38 cellular contexts compared by ENCODE assay signal in genomic region chr11:92022499-92022898, GRCh38.
"Had no signal": no experiment of that assay in that cellular context is flagged by ENCODE, and none has a peak within 500 bp of the region (broad histone marks: within the 10 kb centered on the region; RNA-seq: fewer than 3 reads in every experiment).

No MANE protein-coding gene starts in this region.

- H3K27ac Mint-ChIP-seq: activated naive CD4-positive, alpha-beta T cell treated with anti-CD3 and anti-CD28 coated beads for 36 hours; activated naive CD4-positive, alpha-beta T cell treated with anti-CD3 and anti-CD28 coated beads, Interleukin-2, amount 10 ng/mL, durations not matched to agents 7 days and 5 days; activated naive CD4-positive, alpha-beta T cell treated with anti-CD3 and anti-CD28 coated beads, Interleukin-2, amount 50 U/mL, for 24 hours; activated naive CD4-positive, alpha-beta T cell treated with anti-CD3 and anti-CD28 coated beads, Interleukin-2, amount 50 U/mL, for 72 hours; activated naive CD8-positive, alpha-beta T cell; activated naive CD8-positive, alpha-beta T cell treated with anti-CD3 and anti-CD28 coated beads for 36 hours; activated naive CD8-positive, alpha-beta T cell treated with anti-CD3 and anti-CD28 coated beads, Interleukin-2, amount 10 ng/mL, durations not matched to agents 7 days and 5 days; activated naive CD8-positive, alpha-beta T cell treated with anti-CD3 and anti-CD28 coated beads, Interleukin-2, amount 50 U/mL, for 24 hours; activated T-cell treated with anti-CD3 and anti-CD28 coated beads, Interleukin-2, amount 50 U/mL, for 24 hours; activated T-cell treated with anti-CD3 and anti-CD28 coated beads, Interleukin-2, amount 50 U/mL, for 72 hours; activated T-helper 1 cell treated with anti-CD3 and anti-CD28 coated beads, Interleukin-12 subunit alpha, Interleukin-12 subunit beta, Interleukin-2, Interleukin-4 antibody, amounts not matched to agents 30 ng/mL and 10 ng/mL and 1 ng/mL, durations not matched to agents 14 hours and 24 hours and 36 hours; activated T-helper 17 cell treated with anti-CD3 and anti-CD28 coated beads, Interleukin-2, amount 50 U/mL, for 72 hours; activated T-helper 2 cell treated with anti-CD3 and anti-CD28 coated beads, Interferon-gamma antibody, Interleukin-2, Interleukin-4, amounts not matched to agents 10 μg/mL and 5 μg/mL and 100 μg/mL, durations not matched to agents 14 hours and 24 hours and 36 hours; brain had no signal

- H3K4me1 Mint-ChIP-seq: activated naive CD4-positive, alpha-beta T cell treated with anti-CD3 and anti-CD28 coated beads, Interleukin-2, amount 10 ng/mL, durations not matched to agents 7 days and 5 days; activated naive CD4-positive, alpha-beta T cell treated with anti-CD3 and anti-CD28 coated beads, Interleukin-2, amount 50 U/mL, for 24 hours; activated naive CD8-positive, alpha-beta T cell treated with anti-CD3 and anti-CD28 coated beads for 36 hours; activated naive CD8-positive, alpha-beta T cell treated with anti-CD3 and anti-CD28 coated beads, Interleukin-2, amount 10 ng/mL, durations not matched to agents 7 days and 5 days; activated naive CD8-positive, alpha-beta T cell treated with anti-CD3 and anti-CD28 coated beads, Interleukin-2, amount 50 U/mL, for 24 hours; activated T-helper 17 cell treated with anti-CD3 and anti-CD28 coated beads, Interleukin-2, amount 50 U/mL, for 72 hours; brain; central memory CD8-positive, alpha-beta T cell had no signal

- H3K36me3 ChIP-seq: adrenal gland, ascending aorta, brain microvascular endothelial cell, breast epithelium, cardiac muscle cell had no signal

- H3K4me1 ChIP-seq: adrenal gland, ascending aorta, body of pancreas, breast epithelium had no signal

- ATAC-seq: activated naive CD4-positive, alpha-beta T cell treated with anti-CD3 and anti-CD28 coated beads, Interleukin-2, amount 50 U/mL, for 72 hours; activated naive CD8-positive, alpha-beta T cell treated with anti-CD3 and anti-CD28 coated beads, Interleukin-2, amount 50 U/mL, for 24 hours; activated T-cell treated with anti-CD3 and anti-CD28 coated beads, Interleukin-2, amount 50 U/mL, for 4 hours; activated T-cell treated with anti-CD3 and anti-CD28 coated beads, Interleukin-2, amount 50 U/mL, for 72 hours; activated T-helper 17 cell treated with anti-CD3 and anti-CD28 coated beads, Interleukin-2, amount 50 U/mL, for 72 hours; body of pancreas had no signal

- DNase-seq: activated effector memory CD4-positive, alpha-beta T cell treated with anti-CD3 and anti-CD28 coated beads, Interleukin-2, amount 50 U/mL, for 16 hours; activated effector memory CD4-positive, alpha-beta T cell treated with Interleukin-2 at 50 U/mL for 16 hours; activated gamma-delta T cell; activated gamma-delta T cell treated with Interleukin-2 at 50 U/mL for 16 hours; activated naive CD4-positive, alpha-beta T cell; activated naive CD4-positive, alpha-beta T cell treated with anti-CD3 and anti-CD28 coated beads for 36 hours; activated naive CD4-positive, alpha-beta T cell treated with anti-CD3 and anti-CD28 coated beads, Interleukin-2, amount 10 ng/mL, durations not matched to agents 7 days and 5 days; activated naive CD4-positive, alpha-beta T cell treated with anti-CD3 and anti-CD28 coated beads, Interleukin-2, amount 50 U/mL, for 16 hours; activated naive CD4-positive, alpha-beta T cell treated with Interleukin-2 at 50 U/mL for 16 hours; activated naive CD8-positive, alpha-beta T cell treated with anti-CD3 and anti-CD28 coated beads for 36 hours; activated naive CD8-positive, alpha-beta T cell treated with anti-CD3 and anti-CD28 coated beads, Interleukin-2, amount 10 ng/mL, durations not matched to agents 7 days and 5 days; activated naive CD8-positive, alpha-beta T cell treated with anti-CD3 and anti-CD28 coated beads, Interleukin-2, amount 50 U/mL, for 24 hours; activated T-cell treated with anti-CD3 and anti-CD28 coated beads, Interleukin-2, amount 50 U/mL, for 1 hour; activated T-cell treated with anti-CD3 and anti-CD28 coated beads, Interleukin-2, amount 50 U/mL, for 24 hours; activated T-cell treated with anti-CD3 and anti-CD28 coated beads, Interleukin-2, amount 50 U/mL, for 4 hours; activated T-cell treated with anti-CD3 and anti-CD28 coated beads, Interleukin-2, amount 50 U/mL, for 48 hours; activated T-cell treated with anti-CD3 and anti-CD28 coated beads, Interleukin-2, amount 50 U/mL, for 72 hours; adrenal gland; amniotic stem cell; amygdala; anterior cingulate cortex; aorta; body of pancreas; brain microvascular endothelial cell; caudate nucleus; central memory CD4-positive, alpha-beta T cell; cerebellar nuclear complex had no signal

- H3K27ac ChIP-seq: adrenal gland, ascending aorta, body of pancreas, brain microvascular endothelial cell, breast epithelium, cardiac muscle cell had no signal

- H3K9me3 ChIP-seq: adrenal gland, ascending aorta, body of pancreas, breast epithelium had no signal

- H3K4me3 ChIP-seq: adrenal gland, ascending aorta, body of pancreas, breast epithelium, cardiac muscle cell had no signal

- H3K4me3 Mint-ChIP-seq: activated naive CD4-positive, alpha-beta T cell treated with anti-CD3 and anti-CD28 coated beads for 36 hours; activated naive CD4-positive, alpha-beta T cell treated with anti-CD3 and anti-CD28 coated beads, Interleukin-2, amount 10 ng/mL, durations not matched to agents 7 days and 5 days; activated naive CD4-positive, alpha-beta T cell treated with anti-CD3 and anti-CD28 coated beads, Interleukin-2, amount 50 U/mL, for 24 hours; activated naive CD8-positive, alpha-beta T cell; activated naive CD8-positive, alpha-beta T cell treated with anti-CD3 and anti-CD28 coated beads for 36 hours; activated naive CD8-positive, alpha-beta T cell treated with anti-CD3 and anti-CD28 coated beads, Interleukin-2, amount 10 ng/mL, durations not matched to agents 7 days and 5 days; activated naive CD8-positive, alpha-beta T cell treated with anti-CD3 and anti-CD28 coated beads, Interleukin-2, amount 50 U/mL, for 24 hours; activated T-cell treated with anti-CD3 and anti-CD28 coated beads, Interleukin-2, amount 50 U/mL, for 24 hours; activated T-cell treated with anti-CD3 and anti-CD28 coated beads, Interleukin-2, amount 50 U/mL, for 4 hours; activated T-cell treated with anti-CD3 and anti-CD28 coated beads, Interleukin-2, amount 50 U/mL, for 72 hours; activated T-helper 1 cell treated with anti-CD3 and anti-CD28 coated beads, Interleukin-12 subunit alpha, Interleukin-12 subunit beta, Interleukin-2, Interleukin-4 antibody, amounts not matched to agents 30 ng/mL and 10 ng/mL and 1 ng/mL, durations not matched to agents 14 hours and 24 hours and 36 hours; activated T-helper 17 cell treated with anti-CD3 and anti-CD28 coated beads, Interleukin-2, amount 50 U/mL, for 72 hours; brain; central memory CD8-positive, alpha-beta T cell had no signal

- H3K27me3 Mint-ChIP-seq: activated naive CD4-positive, alpha-beta T cell treated with anti-CD3 and anti-CD28 coated beads, Interleukin-2, amount 10 ng/mL, durations not matched to agents 7 days and 5 days; activated naive CD4-positive, alpha-beta T cell treated with anti-CD3 and anti-CD28 coated beads, Interleukin-2, amount 50 U/mL, for 24 hours; activated naive CD8-positive, alpha-beta T cell; activated naive CD8-positive, alpha-beta T cell treated with anti-CD3 and anti-CD28 coated beads for 36 hours; activated naive CD8-positive, alpha-beta T cell treated with anti-CD3 and anti-CD28 coated beads, Interleukin-2, amount 10 ng/mL, durations not matched to agents 7 days and 5 days; activated naive CD8-positive, alpha-beta T cell treated with anti-CD3 and anti-CD28 coated beads, Interleukin-2, amount 50 U/mL, for 24 hours; activated T-cell treated with anti-CD3 and anti-CD28 coated beads, Interleukin-2, amount 50 U/mL, for 24 hours; activated T-helper 17 cell treated with anti-CD3 and anti-CD28 coated beads, Interleukin-2, amount 50 U/mL, for 72 hours; central memory CD8-positive, alpha-beta T cell had no signal

- H3K27me3 ChIP-seq: adrenal gland, ascending aorta, body of pancreas, brain microvascular endothelial cell, breast epithelium, cardiac muscle cell had no signal

- H3K36me3 Mint-ChIP-seq: activated naive CD4-positive, alpha-beta T cell treated with anti-CD3 and anti-CD28 coated beads, Interleukin-2, amount 10 ng/mL, durations not matched to agents 7 days and 5 days; activated naive CD4-positive, alpha-beta T cell treated with anti-CD3 and anti-CD28 coated beads, Interleukin-2, amount 50 U/mL, for 24 hours; activated naive CD8-positive, alpha-beta T cell; activated naive CD8-positive, alpha-beta T cell treated with anti-CD3 and anti-CD28 coated beads for 36 hours; activated naive CD8-positive, alpha-beta T cell treated with anti-CD3 and anti-CD28 coated beads, Interleukin-2, amount 10 ng/mL, durations not matched to agents 7 days and 5 days; brain had no signal
